ENCODE assay signal across 8 cellular contexts in genomic region chr10:30027057-30028005, GRCh38. TPM values are rescaled to one million over a fixed set of nuclear protein-coding genes. Genes with fewer than 3 reads are reported as not detected.
DNase-seq lines count a peak whose midpoint lies in the region; ATAC-seq, FAIRE-seq and TF ChIP-seq lines count a peak whose summit lies in the region.

No MANE protein-coding gene starts in this region.

- H3K4me2 ChIP-seq in keratinocyte (ENCODE audit: control insufficient read depth, extremely low read depth, insufficient read depth, low read depth, low read length) (peak overlapping the region; percentile 54), PC-9 (no peak overlapping the region)

- TF ChIP-seq CTCF in Peyer's patch (IDR thresholded peaks at IDR 0.05) (peak in 1 of 6 experiments; percentile 21), keratinocyte (optimal IDR thresholded peaks at IDR 0.05 in 1 of 3, IDR thresholded peaks at IDR 0.05 in 1 of 3, conservative IDR thresholded peaks at IDR 0.05 in 1 of 3; ENCODE audit: extremely low read depth in 1 of 3, insufficient read depth in 2 of 3, low read length in 3 of 3) (peak; percentile 34 to 52 (median 49)), PC-9 (conservative IDR thresholded peaks at IDR 0.05) (no peak)

- no peaks in the 10 kb centered on the region for H3K79me2 ChIP-seq in keratinocyte (ENCODE audit: control insufficient read depth, insufficient read depth, low read length)
- no peaks in the 10 kb centered on the region for H3K79me2 ChIP-seq in PC-9 (ENCODE audit: low read depth)

- H3K4me3 ChIP-seq in Peyer's patch (peak overlapping the region in 2 of 4 donors; percentile 3 to 28), keratinocyte (ENCODE audit: control insufficient read depth in 2 of 3, extremely low read depth in 1 of 3, insufficient read depth in 2 of 3, low read depth in 1 of 3, low read length in 3 of 3) (peak overlapping the region in 1 of 3 experiments; percentile 36), PC-9 (no peak overlapping the region)

- no peaks in the 10 kb centered on the region for H3K36me3 ChIP-seq in Peyer's patch
- H3K36me3 ChIP-seq in keratinocyte (ENCODE audit: control insufficient read depth in 2 of 2, extremely low read depth in 1 of 2, insufficient read depth in 2 of 2, low read length in 2 of 2) = no peaks in the 10 kb centered on the region
- H3K36me3 ChIP-seq in PC-9 (ENCODE audit: low read depth) = no peaks in the 10 kb centered on the region

- no peaks in the 10 kb centered on the region for H3K27me3 ChIP-seq in Peyer's patch
- peaks cover 38% of the 10 kb centered on the region for H3K27me3 ChIP-seq in keratinocyte (ENCODE audit: control insufficient read depth, extremely low read depth, insufficient read depth, low read length)
- H3K27me3 ChIP-seq in PC-9 (ENCODE audit: insufficient read depth, low read depth) = no peaks in the 10 kb centered on the region

- H3K4me1 ChIP-seq in Peyer's patch (peaks cover 0 to 12% (median 8%) of the 10 kb centered on the region in 4 donors), keratinocyte (ENCODE audit: control insufficient read depth, extremely low read depth, insufficient read depth, low read length) (no peaks in the 10 kb centered on the region), PC-9 (replicated peaks; ENCODE audit: insufficient read depth) (no peaks in the 10 kb centered on the region)

- no peak for TF ChIP-seq POLR2A in Peyer's patch (IDR thresholded peaks at IDR 0.05)

- H3K9me3 ChIP-seq in Peyer's patch (no peaks in the 10 kb centered on the region), keratinocyte (ENCODE audit: control insufficient read depth, low read depth, low read length) (no peaks in the 10 kb centered on the region), PC-9 (ENCODE audit: insufficient read depth, low read depth) (no peaks in the 10 kb centered on the region)

- no TSS peak for BruUV-seq in PC-9 (replicated peaks; lab: Mats Ljungman, UMichigan)

- H3K9ac ChIP-seq in keratinocyte (ENCODE audit: control insufficient read depth, extremely low read depth, insufficient read depth, low read length) = no peak overlapping the region

- intact Hi-C loops in PC-9 (cut with micrococcal nuclease; ENCODE audit: unreplicated experiment) = no loop called here

- POLR2A ChIA-PET in PC-9 (lab: Charles Lee; ENCODE audit: unreplicated experiment) = interaction anchor here (0.6 kb wide), 1 partner anchor 97 kb away, joined by 3 read pairs; no protein-coding TSS in a partner anchor

- CTCF ChIA-PET in PC-9 (lab: Charles Lee) = no interaction called here

- H3K9me1 ChIP-seq in keratinocyte (ENCODE audit: control insufficient read depth, extremely low read depth, insufficient read depth, low read length) = no peaks in the 10 kb centered on the region

- H4K20me1 ChIP-seq in keratinocyte (ENCODE audit: control insufficient read depth, extremely low read depth, insufficient read depth, low read length) = no peaks in the 10 kb centered on the region
- H4K20me1 ChIP-seq in PC-9 (ENCODE audit: insufficient read depth) = no peaks in the 10 kb centered on the region

- H3K9me2 ChIP-seq in PC-9 (ENCODE audit: insufficient read depth) = no peaks in the 10 kb centered on the region

- no peaks in the 10 kb centered on the region for H3F3A ChIP-seq in PC-9 (ENCODE audit: insufficient read depth, low read depth)

- no peak overlapping the region for H2AFZ ChIP-seq in keratinocyte (ENCODE audit: control insufficient read depth, low read length)
- H2AFZ ChIP-seq in PC-9 = no peak overlapping the region

- DNase-seq in NCI-H2196 (lab: John Stamatoyannopoulos, UW; ENCODE audit: unreplicated experiment) = peak; percentile 7
- DNase-seq in NCI-H2196 treated with DMSO at 0.1 percent for 48 hours (lab: John Stamatoyannopoulos, UW; ENCODE audit: unreplicated experiment) = no peak
- DNase-seq in Peyer's patch = peak; percentile 62 to 91 (median 73)
- peak; percentile 81 for DNase-seq in activated gamma-delta T cell treated with anti-CD3 and anti-CD28 coated beads, Interleukin-2, amount 50 U/mL, for 16 hours (ENCODE audit: low read depth)
- DNase-seq in keratinocyte (ENCODE audit: low read depth, low spot score) = peak; percentile 5
- peak; percentile 43 for DNase-seq in stimulated activated CD8-positive, alpha-beta memory T cell treated with anti-CD3 and anti-CD28 coated beads, Interleukin-15, amount 100 ng/mL, for 24 hours (ENCODE audit: low read depth)
- no peak for DNase-seq in PC-9

- H3K27ac ChIP-seq in Peyer's patch = peak overlapping the region in 2 of 4 donors; percentile 22 to 26
- H3K27ac ChIP-seq in keratinocyte (ENCODE audit: control insufficient read depth, insufficient read depth, low read length) = no peak overlapping the region
- H3K27ac ChIP-seq in PC-9 = no peak overlapping the region

- no peak for FAIRE-seq in keratinocyte (lab: Jason Lieb, UNC)

- dilution Hi-C loops in keratinocyte (cut with MboI; ENCODE audit: extremely low pct_ligation_motif_present, low sequenced_read_pairs) = no loop called here

- peak; percentile 70 for ATAC-seq in HG03060 (IDR thresholded peaks at IDR 0.05; ENCODE audit: low read depth, unreplicated experiment)

RNA-seq across cellular contexts. Expression of gene JCAD, which starts 32.1 kb away (rescaled TPM):
- total RNA-seq in Peyer's patch = 1 to 10 TPM in 3 of 4 donors, under 1 TPM in 1; 0.53 to 5.8 (median 2.6) TPM
- polyA plus RNA-seq in keratinocyte = 0.10 to 0.54 TPM (median 0.10 TPM) in 3 replicates
- 0.06 TPM for polyA plus RNA-seq in keratinocyte (2011; ENCODE audit: low read depth)
- polyA plus RNA-seq in keratinocyte (2011; cell fraction: cytosol; rRNA removed) = 0.42 and 0.45 TPM in 2 replicates
- 0.47 and 0.63 TPM in 2 replicates for polyA plus RNA-seq in keratinocyte (2011; cell fraction: nucleus; rRNA removed)
- 0.11 and 0.15 TPM in 2 replicates for polyA plus RNA-seq in keratinocyte (2012; ENCODE audit: low replicate concordance)
- 0.10 to 0.46 TPM (median 0.29 TPM) in 3 replicates for polyA minus RNA-seq in keratinocyte
- 0.58 TPM for polyA minus RNA-seq in keratinocyte (2011; cell fraction: cytosol; rRNA and poly(A)+ RNA removed)
- 0.53 and 0.85 TPM in 2 replicates for polyA minus RNA-seq in keratinocyte (2011; cell fraction: nucleus; rRNA and poly(A)+ RNA removed)
- 30.5 and 36.7 TPM in 2 replicates for total RNA-seq in PC-9 (2021)

Comparison
In these comparisons a context has a peak if more than half of its experiments do, and no peak if none do; other contexts are left out.
1. DNase-seq: peak in NCI-H2196 (single experiment), Peyer's patch (3 of 3), activated gamma-delta T cell treated with anti-CD3 and anti-CD28 coated beads, Interleukin-2, amount 50 U/mL, for 16 hours (single experiment), keratinocyte (single experiment) and stimulated activated CD8-positive, alpha-beta memory T cell treated with anti-CD3 and anti-CD28 coated beads, Interleukin-15, amount 100 ng/mL, for 24 hours (single experiment); none in NCI-H2196 treated with DMSO at 0.1 percent for 48 hours (single experiment) and PC-9 (0 of 2).